In genomic region chr2:43040084-43040854, GRCh38 we compare ENCODE assay signal across 17 cellular contexts.
DNase-seq lines count a peak whose midpoint lies in the region; ATAC-seq, FAIRE-seq and TF ChIP-seq lines count a peak whose summit lies in the region.
"Had no signal": no experiment of that assay in that cellular context is flagged by ENCODE, and none has a peak within 500 bp of the region (broad histone marks: within the 10 kb centered on the region; RNA-seq: fewer than 3 reads in every experiment).

No MANE protein-coding gene starts in this region.

- peak overlapping the region in 6 of 11 experiments; percentile 29 to 51 (median 48); a peak in 6 of 22 replicates for H3K4me2 ChIP-seq in BLaER1 treated with 17β-estradiol and CSF1 and Interleukin-3, amounts not matched to agents 10 nM and 100 nM

- H3K27ac ChIP-seq in BLaER1 treated with 17β-estradiol and CSF1 and Interleukin-3, amounts not matched to agents 10 nM and 100 nM = no peak overlapping the region
- H3K27ac ChIP-seq: HL-60, left lung had no signal

- H3K4me1 Mint-ChIP-seq in WTC11 = peaks cover 11% of the 10 kb centered on the region
- H3K4me1 Mint-ChIP-seq in natural killer cell treated with Interleukin-12 subunit alpha and Interleukin-12 subunit beta and Interleukin-15 and Interleukin-18, amount 100 ng/mL, for 72 hours (ENCODE audit: low read depth in 2 of 2) = no peaks in the 10 kb centered on the region

- no peaks in the 10 kb centered on the region for H3K36me3 Mint-ChIP-seq in WTC11
- no peaks in the 10 kb centered on the region for H3K36me3 Mint-ChIP-seq in natural killer cell treated with Interleukin-12 subunit alpha and Interleukin-12 subunit beta and Interleukin-15 and Interleukin-18, amount 100 ng/mL, for 72 hours

- CTCF ChIA-PET in WTC11 (lab: Charles Lee) = interaction anchor here (0.7 to 2.8 kb wide), 4 partner anchors 15 to 212 kb away, joined by 3 to 11 read pairs (median 4); no protein-coding TSS in a partner anchor

- H3K4me3 Mint-ChIP-seq in WTC11 = no peak overlapping the region
- no peak overlapping the region for H3K4me3 Mint-ChIP-seq in natural killer cell treated with Interleukin-12 subunit alpha and Interleukin-12 subunit beta and Interleukin-15 and Interleukin-18, amount 100 ng/mL, for 72 hours

- no peaks in the 10 kb centered on the region; a peak in 1 of 22 replicates for H4K20me1 ChIP-seq in BLaER1 treated with 17β-estradiol and CSF1 and Interleukin-3, amounts not matched to agents 10 nM and 100 nM

- ATAC-seq in GM19463 (IDR thresholded peaks at IDR 0.05; ENCODE audit: unreplicated experiment) (peak; percentile 76), WTC11 (no peak), GM19455 (IDR thresholded peaks at IDR 0.05; ENCODE audit: unreplicated experiment) (no peak)
- peak in 1 of 2 donors; percentile 55 for ATAC-seq in natural killer cell treated with Interleukin-12 subunit alpha and Interleukin-12 subunit beta and Interleukin-15 and Interleukin-18, amount 100 ng/mL, for 72 hours
- ATAC-seq: HCT116 had no signal

- peak overlapping the region; percentile 24; the same call in 1 of the 2 replicates for H3K27ac Mint-ChIP-seq in WTC11
- no peak overlapping the region for H3K27ac Mint-ChIP-seq in natural killer cell treated with Interleukin-12 subunit alpha and Interleukin-12 subunit beta and Interleukin-15 and Interleukin-18, amount 100 ng/mL, for 72 hours

- no peaks in the 10 kb centered on the region for H3K9me3 ChIP-seq in BLaER1 treated with 17β-estradiol and CSF1 and Interleukin-3, amounts not matched to agents 10 nM and 100 nM (replicated peaks in 1 of 11)
- H3K9me3 ChIP-seq: left lung had no signal

- no peaks in the 10 kb centered on the region for H3K9me3 Mint-ChIP-seq in WTC11
- H3K9me3 Mint-ChIP-seq in natural killer cell treated with Interleukin-12 subunit alpha and Interleukin-12 subunit beta and Interleukin-15 and Interleukin-18, amount 100 ng/mL, for 72 hours = no peaks in the 10 kb centered on the region

- H3K36me3 ChIP-seq in BLaER1 treated with 17β-estradiol and CSF1 and Interleukin-3, amounts not matched to agents 10 nM and 100 nM = no peaks in the 10 kb centered on the region
- H3K36me3 ChIP-seq: left lung had no signal

- DNase-seq in WTC11 (ENCODE audit: low spot score) (no peak), GM19239 (ENCODE audit: insufficient read length, low spot score) (no peak), mucosa of gallbladder (ENCODE audit: low spot score) (no peak)
- DNase-seq in natural killer cell treated with Interleukin-12 subunit alpha and Interleukin-12 subunit beta and Interleukin-15 and Interleukin-18, amount 100 ng/mL, for 72 hours (ENCODE audit: low spot score) = peak; percentile 49
- DNase-seq in activated effector memory CD4-positive, alpha-beta T cell treated with Interleukin-2 at 50 U/mL for 16 hours = no peak
- DNase-seq: activated T-cell treated with anti-CD3 and anti-CD28 coated beads, Interleukin-2, amount 50 U/mL, for 48 hours; AML-193; cerebellar nuclear complex; foreskin melanocyte; NK-92 treated with Interleukin-12 subunit alpha and Interleukin-12 subunit beta, amount 100 ng/mL, for 24 hours; stimulated activated CD4-positive, alpha-beta T cell treated with anti-CD3 and anti-CD28 coated beads, Interleukin-4, amount 100 ng/mL, for 24 hours had no signal

- peaks cover 8 to 29% (median 17%) of the 10 kb centered on the region in 10 experiments; a peak in 18 of 20 replicates for H3K4me1 ChIP-seq in BLaER1 treated with 17β-estradiol and CSF1 and Interleukin-3, amounts not matched to agents 10 nM and 100 nM
- H3K4me1 ChIP-seq: left lung had no signal

- no peak for TF ChIP-seq CTCF in WTC11 (IDR thresholded peaks at IDR 0.05)

- H3K9ac ChIP-seq in BLaER1 treated with 17β-estradiol and CSF1 and Interleukin-3, amounts not matched to agents 10 nM and 100 nM = no peak overlapping the region

- peaks cover 0 to 8% (median 0%) of the 10 kb centered on the region in 11 experiments; a peak in 2 of 22 replicates for H3K27me3 ChIP-seq in BLaER1 treated with 17β-estradiol and CSF1 and Interleukin-3, amounts not matched to agents 10 nM and 100 nM
- H3K27me3 ChIP-seq: left lung had no signal

- H3K4me3 ChIP-seq in BLaER1 treated with 17β-estradiol and CSF1 and Interleukin-3, amounts not matched to agents 10 nM and 100 nM = no peak overlapping the region
- H3K4me3 ChIP-seq: left lung had no signal

- no peaks in the 10 kb centered on the region for H3K27me3 Mint-ChIP-seq in WTC11 (ENCODE audit: low read depth)
- H3K27me3 Mint-ChIP-seq in natural killer cell treated with Interleukin-12 subunit alpha and Interleukin-12 subunit beta and Interleukin-15 and Interleukin-18, amount 100 ng/mL, for 72 hours = no peaks in the 10 kb centered on the region

- POLR2A ChIA-PET in WTC11 (lab: Charles Lee) = no interaction called here

- no peak for FAIRE-seq in GM19239 (lab: Jason Lieb, UNC)

TF ChIP-seq in WTC11, 78 proteins besides CTCF, POLR2A, EP300 and RAD21:
- TF ChIP-seq, protein P1, sequence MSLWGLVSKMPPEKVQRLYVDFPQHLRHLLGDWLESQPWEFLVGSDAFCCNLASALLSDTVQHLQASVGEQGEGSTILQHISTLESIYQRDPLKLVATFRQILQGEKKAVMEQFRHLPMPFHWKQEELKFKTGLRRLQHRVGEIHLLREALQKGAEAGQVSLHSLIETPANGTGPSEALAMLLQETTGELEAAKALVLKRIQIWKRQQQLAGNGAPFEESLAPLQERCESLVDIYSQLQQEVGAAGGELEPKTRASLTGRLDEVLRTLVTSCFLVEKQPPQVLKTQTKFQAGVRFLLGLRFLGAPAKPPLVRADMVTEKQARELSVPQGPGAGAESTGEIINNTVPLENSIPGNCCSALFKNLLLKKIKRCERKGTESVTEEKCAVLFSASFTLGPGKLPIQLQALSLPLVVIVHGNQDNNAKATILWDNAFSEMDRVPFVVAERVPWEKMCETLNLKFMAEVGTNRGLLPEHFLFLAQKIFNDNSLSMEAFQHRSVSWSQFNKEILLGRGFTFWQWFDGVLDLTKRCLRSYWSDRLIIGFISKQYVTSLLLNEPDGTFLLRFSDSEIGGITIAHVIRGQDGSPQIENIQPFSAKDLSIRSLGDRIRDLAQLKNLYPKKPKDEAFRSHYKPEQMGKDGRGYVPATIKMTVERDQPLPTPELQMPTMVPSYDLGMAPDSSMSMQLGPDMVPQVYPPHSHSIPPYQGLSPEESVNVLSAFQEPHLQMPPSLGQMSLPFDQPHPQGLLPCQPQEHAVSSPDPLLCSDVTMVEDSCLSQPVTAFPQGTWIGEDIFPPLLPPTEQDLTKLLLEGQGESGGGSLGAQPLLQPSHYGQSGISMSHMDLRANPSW (CRISPR knock-in tag; conservative IDR thresholded peaks at IDR 0.05; ENCODE audit: low read depth) = no peak
- peak; percentile 88 for TF ChIP-seq GABPB1 (CRISPR knock-in tag; IDR thresholded peaks at IDR 0.05)
